In genomic region chr19:48810151-48810550, GRCh38 we compare ENCODE assay signal across 8 cellular contexts. TPM values are rescaled to one million over a fixed set of nuclear protein-coding genes. Genes with fewer than 3 reads are reported as not detected.
DNase-seq lines count a peak whose midpoint lies in the region; ATAC-seq, FAIRE-seq and TF ChIP-seq lines count a peak whose summit lies in the region.

No MANE protein-coding gene starts in this region.

- H3K23me2 ChIP-seq in H1 (ENCODE audit: low read depth, low read length), result peaks cover 10% of the 10 kb centered on the region; the same call in 1 of the 2 replicates

- no peak for ATAC-seq in HG03439 (IDR thresholded peaks at IDR 0.05; ENCODE audit: unreplicated experiment)
- no peak for ATAC-seq in HG03097 (IDR thresholded peaks at IDR 0.05; ENCODE audit: low FRiP score, unreplicated experiment)

- peaks cover 23% of the 10 kb centered on the region for H3K4me1 ChIP-seq in DOHH2 (ENCODE audit: control insufficient read depth, low read length)
- peaks cover 15% of the 10 kb centered on the region for H3K4me1 ChIP-seq in NT2/D1 (ENCODE audit: insufficient read depth, insufficient read length)
- H3K4me1 ChIP-seq in H1 (replicated peaks in 1 of 4; ENCODE audit: control insufficient read depth in 3 of 4, insufficient read depth in 4 of 4, low read length in 3 of 4), result peaks cover 3 to 27% (median 18%) of the 10 kb centered on the region in 4 experiments
- peaks cover 17% of the 10 kb centered on the region for H3K4me1 ChIP-seq in ovary (ENCODE audit: insufficient read depth)

- H2BK5ac ChIP-seq in H1 (ENCODE audit: low read depth, low read length), result no peak overlapping the region

- no peaks in the 10 kb centered on the region; the same call in 1 of the 2 replicates for H3K79me1 ChIP-seq in H1 (ENCODE audit: low read depth, low read length)

- no peak for TF ChIP-seq EP300 in H1 (IDR thresholded peaks at IDR 0.05; ENCODE audit: borderline replicate concordance in 1 of 2, low read depth in 2 of 2, low read length in 2 of 2)
- TF ChIP-seq EP300 in ovary (IDR thresholded peaks at IDR 0.05), result no peak

- H3K79me2 ChIP-seq in DOHH2 (ENCODE audit: control insufficient read depth, low read length) (peaks cover 31% of the 10 kb centered on the region), H1 (ENCODE audit: control insufficient read depth in 1 of 2, insufficient read depth in 2 of 2, low read length in 2 of 2) (0 out of 4 replicates have a peak, but pooled peaks cover 0 to 7% of the 10 kb centered on the region in 2 experiments)

- H4K8ac ChIP-seq in H1 (ENCODE audit: extremely low read depth, insufficient read depth, low read length), result no peak overlapping the region; the same call in 1 of the 2 replicates

- H3K36me3 ChIP-seq in DOHH2 (ENCODE audit: control insufficient read depth, low read length) (peaks cover 15% of the 10 kb centered on the region), NT2/D1 (ENCODE audit: insufficient read depth, insufficient read length, low read length) (no peaks in the 10 kb centered on the region), H1 (ENCODE audit: control insufficient read depth in 2 of 4, insufficient read depth in 4 of 4, low read length in 3 of 4) (no peaks in the 10 kb centered on the region), ovary (no peaks in the 10 kb centered on the region)

- H3K4me3 ChIP-seq in DOHH2 (ENCODE audit: low read length), result peak overlapping the region; percentile 82
- H3K4me3 ChIP-seq in NT2/D1 (ENCODE audit: insufficient read length, low read depth), result peak overlapping the region; percentile 40
- H3K4me3 ChIP-seq in H1 (ENCODE audit: extremely low read depth in 1 of 4, insufficient read depth in 2 of 4, low read depth in 3 of 4, low read length in 4 of 4), result peak overlapping the region; percentile 49 to 72 (median 64)
- peak overlapping the region; percentile 81 for H3K4me3 ChIP-seq in ovary

- intact Hi-C loops in ovary (cut with DNase I), result no loop called here

- TF ChIP-seq POLR2A in H1 (IDR thresholded peaks at IDR 0.05; ENCODE audit: control extremely low read depth in 1 of 2, low read depth in 2 of 2, low read length in 2 of 2), result no peak
- no peak for TF ChIP-seq POLR2A in ovary (IDR thresholded peaks at IDR 0.05)

- DNase-seq in NT2/D1 (ENCODE audit: low read depth, low spot score) (no peak), H1 (ENCODE audit: low read depth in 1 of 2, low spot score in 2 of 2) (no peak), ovary (no peak), GM03348 (ENCODE audit: low spot score) (no peak), midbrain (lab: John Stamatoyannopoulos, UW) (no peak)

- H3K9me2 ChIP-seq in DOHH2 (replicated peaks; ENCODE audit: control insufficient read depth, low read length), result no peaks in the 10 kb centered on the region

- H3K18ac ChIP-seq in H1 (ENCODE audit: extremely low read depth, low read length), result no peak overlapping the region

- peak overlapping the region; percentile 77 for H3K4me2 ChIP-seq in DOHH2 (ENCODE audit: low read length)
- H3K4me2 ChIP-seq in H1 (ENCODE audit: insufficient read depth in 1 of 2, low read depth in 2 of 2, low read length in 2 of 2), result peak overlapping the region; percentile 71 to 86

- no peak overlapping the region for H2BK120ac ChIP-seq in H1 (replicated peaks; ENCODE audit: low read depth, low read length)

- H4K20me1 ChIP-seq in DOHH2 (ENCODE audit: control insufficient read depth, insufficient read depth, low read depth, low read length) (no peaks in the 10 kb centered on the region), H1 (replicated peaks in 1 of 2; ENCODE audit: control insufficient read depth in 1 of 2, insufficient read depth in 2 of 2, low read length in 2 of 2) (peaks cover 0 to 1% of the 10 kb centered on the region in 2 experiments)

- H3K14ac ChIP-seq in H1 (ENCODE audit: insufficient read length), result no peak overlapping the region

- 70% methylated on average over 7 of the region's 7 CpGs; no CpG with 5 or more reads in 1 of the 2 experiments for WGBS in H1 (ENCODE audit: extremely low coverage in 1 of 2, insufficient coverage in 1 of 2, insufficient read length in 1 of 2, insufficient replicate concordance in 2 of 2, low coverage in 1 of 2, low lambda C conversion rate in 2 of 2, missing lambda C conversion rate in 1 of 2), 2 experiments
- 3 to 9% (median 6%) methylated on average over 7 of the region's 7 CpGs for WGBS in ovary, 3 donors

- POLR2A ChIA-PET in H1 (lab: Charles Lee; ENCODE audit: partially characterized antibody), result interaction anchor here (0.7 to 4.5 kb wide), 11 partner anchors 10 to 210 kb away, joined by 3 to 36 read pairs (median 4); a partner anchor contains a TSS

- H3K4ac ChIP-seq in H1 (replicated peaks; ENCODE audit: insufficient read length, low read depth, low read length), result no peak overlapping the region

- no peak for FAIRE-seq in H1 (lab: Jason Lieb, UNC)

- no peak overlapping the region for H3K56ac ChIP-seq in H1 (replicated peaks; ENCODE audit: insufficient read length, low read depth, low read length)

- H2BK12ac ChIP-seq in H1 (ENCODE audit: low read depth, low read length), result no peak overlapping the region

- peak overlapping the region; percentile 79 for H3K9ac ChIP-seq in NT2/D1 (ENCODE audit: insufficient read length, low read depth)
- H3K9ac ChIP-seq in H1 (replicated peaks in 1 of 4; ENCODE audit: extremely low read depth in 1 of 4, low read depth in 3 of 4, low read length in 3 of 4), result peak overlapping the region; percentile 34 to 73 (median 56); a peak in 6 of 7 replicates

- H3K9me3 ChIP-seq in DOHH2 (ENCODE audit: control insufficient read depth, insufficient read depth, low read length), result no peaks in the 10 kb centered on the region
- no peaks in the 10 kb centered on the region for H3K9me3 ChIP-seq in NT2/D1 (ENCODE audit: insufficient read depth, low read length)
- H3K9me3 ChIP-seq in H1 (ENCODE audit: insufficient read depth in 2 of 2, low read depth in 1 of 2, low read length in 1 of 2), result no peaks in the 10 kb centered on the region
- no peaks in the 10 kb centered on the region for H3K9me3 ChIP-seq in ovary

- CTCF ChIA-PET in H1 (lab: Charles Lee; ENCODE audit: partially characterized antibody), result interaction anchor here (0.7 to 13.8 kb wide), 8 partner anchors 14 to 166 kb away, joined by 3 to 285 read pairs (median 4); partner anchors contain the start of genes CA11 and HSD17B14

- no peak overlapping the region for H4K5ac ChIP-seq in H1 (ENCODE audit: insufficient read length, low read depth, low read length)

- no peak overlapping the region for H4K91ac ChIP-seq in H1 (replicated peaks; ENCODE audit: insufficient read length, low read length)

- TF ChIP-seq RAD21 in H1 (IDR thresholded peaks at IDR 0.05 in 1 of 2, conservative IDR thresholded peaks at IDR 0.05 in 1 of 2; ENCODE audit: low read depth in 2 of 2, low read length in 2 of 2), result no peak

- no peaks in the 10 kb centered on the region for H3K27me3 ChIP-seq in DOHH2 (ENCODE audit: control insufficient read depth, low read length)
- H3K27me3 ChIP-seq in NT2/D1 (ENCODE audit: insufficient read depth, insufficient read length), result peaks cover 3% of the 10 kb centered on the region
- H3K27me3 ChIP-seq in H1 (replicated peaks in 1 of 4; ENCODE audit: control insufficient read depth in 3 of 4, extremely low read depth in 1 of 4, insufficient read depth in 3 of 4, low read length in 3 of 4), result peaks cover 0 to 11% (median 0%) of the 10 kb centered on the region in 4 experiments; a peak in 3 of 7 replicates
- no peaks in the 10 kb centered on the region for H3K27me3 ChIP-seq in ovary

- no peak overlapping the region for H2BK15ac ChIP-seq in H1 (ENCODE audit: low read length)

- H2BK20ac ChIP-seq in H1 (ENCODE audit: low read length), result no peak overlapping the region

- H3K23ac ChIP-seq in H1 (ENCODE audit: insufficient read length), result no peak overlapping the region

- H2AFZ ChIP-seq in H1 (ENCODE audit: low read length), result no peak overlapping the region

- peaks cover 10% of the 10 kb centered on the region for H3F3A ChIP-seq in DOHH2 (ENCODE audit: control insufficient read depth, insufficient read depth)

- TF ChIP-seq CTCF in DOHH2 (IDR thresholded peaks at IDR 0.05; ENCODE audit: low read depth, low read length, poor library complexity, severe bottlenecking), result no peak
- no peak for TF ChIP-seq CTCF in H1 (IDR thresholded peaks at IDR 0.05; ENCODE audit: control extremely low read depth in 1 of 3, insufficient read depth in 1 of 3, low read depth in 1 of 3, low read length in 3 of 3)
- TF ChIP-seq CTCF in ovary (IDR thresholded peaks at IDR 0.05), result no peak

- H2AK5ac ChIP-seq in H1 (ENCODE audit: low read depth, low read length), result no peak overlapping the region

- H3K27ac ChIP-seq in DOHH2 (ENCODE audit: low read depth, low read length), result peak overlapping the region; percentile 36
- no peak overlapping the region for H3K27ac ChIP-seq in H1 (ENCODE audit: low read depth, low read length)
- H3K27ac ChIP-seq in ovary, result peak overlapping the region in 1 of 2 donors; percentile 89

RNA-seq across cellular contexts. Expression of gene BCAT2, which starts 0.7 kb away (rescaled TPM):
- 42.5 and 44.5 TPM in 2 replicates for total RNA-seq in H1 (2021; fragmentation: NEBNext Ultra II Directional; extraction: Animal tissue kit (Norgen Biotek cat#: 25700))
- polyA plus RNA-seq in H1 (2011; rRNA removed), result 48.7 and 77.3 TPM in 2 replicates
- polyA plus RNA-seq in H1 (2011; cell fraction: cytosol; rRNA removed), result 61.0 TPM
- 97.8 TPM for polyA plus RNA-seq in H1 (2011; cell fraction: nucleus; rRNA removed)
- polyA plus RNA-seq in H1 (2012, experiment 1 of 2), result 33.8 to 48.3 TPM (median 44.2 TPM) in 4 replicates
- polyA plus RNA-seq in H1 (2012, experiment 2 of 2), result 52.5 TPM
- 28.4 TPM for polyA plus RNA-seq in H1 (2013, experiment 1 of 2)
- 25.3 TPM for polyA plus RNA-seq in H1 (2013, experiment 2 of 2)
- polyA minus RNA-seq in H1 (2011; rRNA and poly(A)+ RNA removed), result 22.1 and 33.4 TPM in 2 replicates
- 19.2 TPM for polyA minus RNA-seq in H1 (2011; cell fraction: cytosol; rRNA and poly(A)+ RNA removed)
- polyA minus RNA-seq in H1 (2011; cell fraction: nucleus; rRNA and poly(A)+ RNA removed), result 26.0 TPM
- 10 to 100 TPM; 29.1 to 73.6 (median 55.5) TPM for total RNA-seq in ovary
- polyA plus RNA-seq in ovary, result 10 to 100 TPM in 1 of 2 donors, 1 to 10 TPM in 1; 7.8 to 70.5 TPM

RNA-seq across cellular contexts. Expression of gene HSD17B14, which starts 26.1 kb away (rescaled TPM):
- total RNA-seq in H1 (2021; fragmentation: NEBNext Ultra II Directional; extraction: Animal tissue kit (Norgen Biotek cat#: 25700)), result 8.4 and 9.7 TPM in 2 replicates
- 25.5 and 32.7 TPM in 2 replicates for polyA plus RNA-seq in H1 (2011; rRNA removed)
- 24.6 TPM for polyA plus RNA-seq in H1 (2011; cell fraction: cytosol; rRNA removed)
- 33.3 TPM for polyA plus RNA-seq in H1 (2011; cell fraction: nucleus; rRNA removed)
- 12.8 to 19.2 TPM (median 18.4 TPM) in 4 replicates for polyA plus RNA-seq in H1 (2012, experiment 1 of 2)
- polyA plus RNA-seq in H1 (2012, experiment 2 of 2), result 18.2 TPM
- 6.1 TPM for polyA plus RNA-seq in H1 (2013, experiment 1 of 2)
- 5.6 TPM for polyA plus RNA-seq in H1 (2013, experiment 2 of 2)
- 3.5 and 5.0 TPM in 2 replicates for polyA minus RNA-seq in H1 (2011; rRNA and poly(A)+ RNA removed)
- polyA minus RNA-seq in H1 (2011; cell fraction: cytosol; rRNA and poly(A)+ RNA removed), result 6.0 TPM
- 5.5 TPM for polyA minus RNA-seq in H1 (2011; cell fraction: nucleus; rRNA and poly(A)+ RNA removed)
- 10 to 100 TPM; 22.9 to 82.8 (median 46.1) TPM for total RNA-seq in ovary
- 10 to 100 TPM; 10.6 to 78.7 TPM for polyA plus RNA-seq in ovary

RNA-seq across cellular contexts. Expression of gene FGF21, which starts 54.8 kb away (rescaled TPM):
- 0.48 TPM in 1 of 2 replicates, not detected in the other for total RNA-seq in H1 (2021; fragmentation: NEBNext Ultra II Directional; extraction: Animal tissue kit (Norgen Biotek cat#: 25700))
- 0.80 and 2.2 TPM in 2 replicates for polyA plus RNA-seq in H1 (2011; rRNA removed)
- polyA plus RNA-seq in H1 (2011; cell fraction: cytosol; rRNA removed), result 1.5 TPM
- polyA plus RNA-seq in H1 (2011; cell fraction: nucleus; rRNA removed), result 5.9 TPM
- 0.41 to 0.80 TPM (median 0.75 TPM) in 3 of 4 replicates, not detected in the other for polyA plus RNA-seq in H1 (2012, experiment 1 of 2)
- 0.42 TPM for polyA plus RNA-seq in H1 (2012, experiment 2 of 2)
- polyA plus RNA-seq in H1 (2013, experiment 1 of 2), result 0.43 TPM
- 0.46 TPM for polyA plus RNA-seq in H1 (2013, experiment 2 of 2)
- 0.41 and 0.69 TPM in 2 replicates for polyA minus RNA-seq in H1 (2011; rRNA and poly(A)+ RNA removed)
- polyA minus RNA-seq in H1 (2011; cell fraction: cytosol; rRNA and poly(A)+ RNA removed), result not detected
- polyA minus RNA-seq in H1 (2011; cell fraction: nucleus; rRNA and poly(A)+ RNA removed), result 1.9 TPM
- total RNA-seq in ovary, result not detected
- polyA plus RNA-seq in ovary, result not detected

RNA-seq across cellular contexts. Expression of gene FUT1, which starts 57.7 kb away (rescaled TPM):
- total RNA-seq in H1 (2021; fragmentation: NEBNext Ultra II Directional; extraction: Animal tissue kit (Norgen Biotek cat#: 25700)), result 12.2 and 12.9 TPM in 2 replicates
- 7.4 and 12.4 TPM in 2 replicates for polyA plus RNA-seq in H1 (2011; rRNA removed)
- 10.5 TPM for polyA plus RNA-seq in H1 (2011; cell fraction: cytosol; rRNA removed)
- 13.8 TPM for polyA plus RNA-seq in H1 (2011; cell fraction: nucleus; rRNA removed)
- 6.4 to 7.6 TPM (median 7.4 TPM) in 4 replicates for polyA plus RNA-seq in H1 (2012, experiment 1 of 2)
- 6.4 TPM for polyA plus RNA-seq in H1 (2012, experiment 2 of 2)
- polyA plus RNA-seq in H1 (2013, experiment 1 of 2), result 8.6 TPM
- polyA plus RNA-seq in H1 (2013, experiment 2 of 2), result 9.4 TPM
- polyA minus RNA-seq in H1 (2011; rRNA and poly(A)+ RNA removed), result 10.9 and 15.3 TPM in 2 replicates
- 13.0 TPM for polyA minus RNA-seq in H1 (2011; cell fraction: cytosol; rRNA and poly(A)+ RNA removed)
- polyA minus RNA-seq in H1 (2011; cell fraction: nucleus; rRNA and poly(A)+ RNA removed), result 12.6 TPM
- total RNA-seq in ovary, result 1 to 10 TPM in 3 of 7 donors, under 1 TPM in 4; 0.48 to 4.0 (median 0.87) TPM
- 1 to 10 TPM; 1.3 to 1.4 TPM for polyA plus RNA-seq in ovary

RNA-seq across cellular contexts. Expression of gene PLEKHA4, which starts 58.3 kb away (rescaled TPM):
- total RNA-seq in H1 (2021; fragmentation: NEBNext Ultra II Directional; extraction: Animal tissue kit (Norgen Biotek cat#: 25700)), result 16.8 and 18.0 TPM in 2 replicates
- 8.2 and 14.1 TPM in 2 replicates for polyA plus RNA-seq in H1 (2011; rRNA removed)
- 13.2 TPM for polyA plus RNA-seq in H1 (2011; cell fraction: cytosol; rRNA removed)
- polyA plus RNA-seq in H1 (2011; cell fraction: nucleus; rRNA removed), result 20.7 TPM
- 13.4 to 23.3 TPM (median 18.2 TPM) in 4 replicates for polyA plus RNA-seq in H1 (2012, experiment 1 of 2)
- 13.7 TPM for polyA plus RNA-seq in H1 (2012, experiment 2 of 2)
- 10.9 TPM for polyA plus RNA-seq in H1 (2013, experiment 1 of 2)
- polyA plus RNA-seq in H1 (2013, experiment 2 of 2), result 10.1 TPM
- 3.0 and 4.3 TPM in 2 replicates for polyA minus RNA-seq in H1 (2011; rRNA and poly(A)+ RNA removed)
- polyA minus RNA-seq in H1 (2011; cell fraction: cytosol; rRNA and poly(A)+ RNA removed), result 6.8 TPM
- polyA minus RNA-seq in H1 (2011; cell fraction: nucleus; rRNA and poly(A)+ RNA removed), result 7.7 TPM
- 10 to 100 TPM; 18.3 to 96.5 (median 52.7) TPM for total RNA-seq in ovary
- polyA plus RNA-seq in ovary, result 10 to 100 TPM; 18.8 to 50.9 TPM
